Comparison of ENCODE assay signal across 9 cellular contexts in genomic region chr14:36553650-36554260, GRCh38. TPM values are rescaled to one million over a fixed set of nuclear protein-coding genes. Genes with fewer than 3 reads are reported as not detected.
DNase-seq lines count a peak whose midpoint lies in the region; ATAC-seq and TF ChIP-seq lines count a peak whose summit lies in the region.
"Had no signal": no experiment of that assay in that cellular context is flagged by ENCODE, and none has a peak within 500 bp of the region (broad histone marks: within the 10 kb centered on the region; RNA-seq: fewer than 3 reads in every experiment).

No MANE protein-coding gene starts in this region.

- peaks cover 30% of the 10 kb centered on the region for H3K27me3 Mint-ChIP-seq in chondrocyte (ENCODE audit: low read depth)

- peak; percentile 86 for TF ChIP-seq CTCF in chondrocyte (IDR thresholded peaks at IDR 0.05)

- no peaks in the 10 kb centered on the region for H3K4me1 Mint-ChIP-seq in chondrocyte (ENCODE audit: low read depth)
- H3K4me1 Mint-ChIP-seq: stimulated activated naive CD8-positive, alpha-beta T cell treated with anti-CD3 and anti-CD28 coated beads, Interleukin-15, amount 100 ng/mL, for 72 hours had no signal

- H3K4me3 Mint-ChIP-seq in chondrocyte (ENCODE audit: unreplicated experiment) = no peak overlapping the region
- H3K4me3 Mint-ChIP-seq: stimulated activated naive CD8-positive, alpha-beta T cell treated with anti-CD3 and anti-CD28 coated beads, Interleukin-15, amount 100 ng/mL, for 72 hours had no signal

- H3K9me3 Mint-ChIP-seq in chondrocyte (ENCODE audit: low read depth) = no peaks in the 10 kb centered on the region
- H3K9me3 Mint-ChIP-seq: stimulated activated naive CD8-positive, alpha-beta T cell treated with anti-CD3 and anti-CD28 coated beads, Interleukin-15, amount 100 ng/mL, for 72 hours had no signal

- H3K36me3 Mint-ChIP-seq in chondrocyte (ENCODE audit: low read depth) = peaks cover 1% of the 10 kb centered on the region

- no peak overlapping the region for H3K27ac Mint-ChIP-seq in chondrocyte (ENCODE audit: unreplicated experiment)
- H3K27ac Mint-ChIP-seq: stimulated activated naive CD8-positive, alpha-beta T cell treated with anti-CD3 and anti-CD28 coated beads, Interleukin-15, amount 100 ng/mL, for 72 hours had no signal

- intact Hi-C loops in Right ventricle myocardium superior (cut with DNase I) = loop anchor here (5.0 to 10.0 kb wide), 2 partner anchors 389 to 601 kb away; no protein-coding TSS in a partner anchor
- intact Hi-C loops in cardiac septum (cut with DNase I) = loop anchor here (5.0 to 10.0 kb wide), 2 partner anchors 51 to 389 kb away; no protein-coding TSS in a partner anchor

- DNase-seq in Right ventricle myocardium superior (no peak), cardiac septum (ENCODE audit: low spot score) (no peak), HS-5 (ENCODE audit: low read depth) (peak; percentile 13), NCI-H82 (lab: John Stamatoyannopoulos, UW) (peak; percentile 56), chondrocyte (ENCODE audit: low spot score) (no peak), medulla oblongata (ENCODE audit: extremely low spot score) (peak; percentile 68), middle frontal gyrus (ENCODE audit: extremely low spot score, low spot score) (no peak)
- DNase-seq in central memory CD4-positive, alpha-beta T cell = no peak

- ATAC-seq in Right ventricle myocardium superior (ENCODE audit: poor library complexity) = peak; percentile 46
- ATAC-seq: stimulated activated naive CD8-positive, alpha-beta T cell treated with anti-CD3 and anti-CD28 coated beads, Interleukin-15, amount 100 ng/mL, for 72 hours had no signal

RNA-seq across cellular contexts. Expression of gene NKX2-8, which starts 28.7 kb away (rescaled TPM):
- total RNA-seq in Right ventricle myocardium superior (not detected), cardiac septum (not detected), chondrocyte (not detected in 3 replicates)

RNA-seq across cellular contexts. Expression of gene NKX2-1, which starts 33.7 kb away (rescaled TPM):
- total RNA-seq in Right ventricle myocardium superior = not detected
- not detected for total RNA-seq in cardiac septum
- total RNA-seq in chondrocyte = not detected in 3 replicates

Comparison
In these comparisons a context has a peak if more than half of its experiments do, and no peak if none do; other contexts are left out.
1. DNase-seq: peak in HS-5 (single experiment), NCI-H82 (single experiment) and medulla oblongata (single experiment); none in Right ventricle myocardium superior (single experiment), cardiac septum (single experiment), chondrocyte (single experiment), middle frontal gyrus (single experiment) and central memory CD4-positive, alpha-beta T cell (single experiment).